Comparison of ENCODE assay signal across 1 cellular context in the genomic region with DNA sequence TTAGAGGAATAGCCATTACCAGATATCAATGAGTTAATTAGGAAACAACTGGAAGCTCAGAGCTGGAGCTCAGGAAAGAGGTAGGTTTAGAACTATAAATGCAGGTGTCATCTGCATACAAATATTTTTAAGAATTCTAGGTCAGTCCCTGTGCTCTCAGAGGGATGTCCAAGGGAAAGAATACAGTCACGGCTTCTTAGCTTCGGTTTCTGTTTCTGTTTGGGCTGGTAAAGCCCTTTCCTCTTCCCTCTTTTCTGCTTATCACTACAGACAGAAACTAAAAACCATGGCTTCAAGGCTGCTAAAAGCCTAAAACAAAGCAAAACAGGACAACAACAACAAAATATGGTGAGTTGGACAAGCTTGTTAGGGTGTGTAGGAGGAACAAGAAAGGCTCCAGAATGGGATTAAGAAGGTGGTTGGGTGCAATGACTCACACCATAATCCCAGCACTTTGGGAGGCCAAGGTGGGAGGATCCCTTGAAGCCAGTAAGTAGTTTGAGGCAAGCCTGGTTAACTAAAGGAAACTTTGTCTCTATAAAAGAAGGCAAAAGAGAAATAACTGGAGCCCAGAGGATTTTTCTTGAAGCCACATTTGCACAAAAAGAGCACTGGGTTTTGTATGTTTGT.
TF ChIP-seq lines count a peak whose summit lies in the region.

No MANE protein-coding gene starts in this region.

TF ChIP-seq in H1, 55 proteins besides CTCF, POLR2A, EP300 and RAD21 (continued from another document):
- TF ChIP-seq, protein P1, sequence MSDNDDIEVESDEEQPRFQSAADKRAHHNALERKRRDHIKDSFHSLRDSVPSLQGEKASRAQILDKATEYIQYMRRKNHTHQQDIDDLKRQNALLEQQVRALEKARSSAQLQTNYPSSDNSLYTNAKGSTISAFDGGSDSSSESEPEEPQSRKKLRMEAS (IDR thresholded peaks at IDR 0.05): no peak
- TF ChIP-seq EGR1 (IDR thresholded peaks at IDR 0.05; ENCODE audit: borderline replicate concordance, low read depth, low read length): no peak
- TF ChIP-seq KDM5A (IDR thresholded peaks at IDR 0.05; ENCODE audit: low read length): no peak
- TF ChIP-seq GABPA (IDR thresholded peaks at IDR 0.05; ENCODE audit: borderline replicate concordance, insufficient read depth, low read length): no peak
- TF ChIP-seq NANOG (IDR thresholded peaks at IDR 0.05; ENCODE audit: insufficient read depth, low read depth, low read length, poor library complexity, severe bottlenecking): no peak
